ENCODE assay signal across 19 cellular contexts in genomic region chr14:101451166-101451565, GRCh38.
A peak's percentile ranks its signal among the peaks of the same experiment; 100 is the strongest.
DNase-seq lines count a peak whose midpoint lies in the region; ATAC-seq and TF ChIP-seq lines count a peak whose summit lies in the region.
"Had no signal": no experiment of that assay in that cellular context is flagged by ENCODE, and none has a peak within 500 bp of the region (broad histone marks: within the 10 kb centered on the region; RNA-seq: fewer than 3 reads in every experiment).

No MANE protein-coding gene starts in this region.

- H3K9ac ChIP-seq in BLaER1 = no peak overlapping the region
- H3K9ac ChIP-seq in BLaER1 treated with 17β-estradiol and CSF1 and Interleukin-3, amounts not matched to agents 10 nM and 100 nM = no peak overlapping the region

- H4K20me1 ChIP-seq in BLaER1 = no peaks in the 10 kb centered on the region
- H4K20me1 ChIP-seq in BLaER1 treated with 17β-estradiol and CSF1 and Interleukin-3, amounts not matched to agents 10 nM and 100 nM = peaks cover 0 to 6% (median 0%) of the 10 kb centered on the region in 11 experiments; a peak in 2 of 22 replicates
- no peaks in the 10 kb centered on the region for H4K20me1 ChIP-seq in OCI-LY7 (ENCODE audit: insufficient read depth, low read length)

- BruUV-seq in OCI-LY7 (replicated peaks; lab: Mats Ljungman, UMichigan) = no TSS peak

- H3K4me1 Mint-ChIP-seq in stimulated activated memory B cell treated with anti-CD40 and anti-IgM and Interleukin-4, amounts not matched to agents 10 μg/mL and 1 μg/mL and 100 μg/mL, for 72 hours = no peaks in the 10 kb centered on the region
- H3K4me1 Mint-ChIP-seq: IgD-negative memory B cell had no signal

- H3K27ac ChIP-seq in BLaER1 = no peak overlapping the region
- no peak overlapping the region for H3K27ac ChIP-seq in BLaER1 treated with 17β-estradiol and CSF1 and Interleukin-3, amounts not matched to agents 10 nM and 100 nM
- H3K27ac ChIP-seq in OCI-LY7 (ENCODE audit: low read depth, low read length, poor library complexity, severe bottlenecking) = peak overlapping the region; percentile 50

- peaks cover 17% of the 10 kb centered on the region for H3K27me3 ChIP-seq in BLaER1
- H3K27me3 ChIP-seq in BLaER1 treated with 17β-estradiol and CSF1 and Interleukin-3, amounts not matched to agents 10 nM and 100 nM = peaks cover 8 to 33% (median 13%) of the 10 kb centered on the region in 11 experiments
- H3K27me3 ChIP-seq: BE2C had no signal

- DNase-seq in NAMALWA (ENCODE audit: low spot score) (peak; percentile 19), OCI-LY7 (ENCODE audit: low spot score) (peak; percentile 70), NCI-H2196 treated with DMSO at 0.1 percent for 48 hours (lab: John Stamatoyannopoulos, UW; ENCODE audit: unreplicated experiment) (no peak)
- DNase-seq: ACHN, BE2C, Calu3, DMS79 treated with DMSO at 0.1 percent for 48 hours, EL, KBM-7 had no signal

- H3K9me3 ChIP-seq in BLaER1 (no peaks in the 10 kb centered on the region), OCI-LY7 (ENCODE audit: low read length) (no peaks in the 10 kb centered on the region)
- no peaks in the 10 kb centered on the region for H3K9me3 ChIP-seq in BLaER1 treated with 17β-estradiol and CSF1 and Interleukin-3, amounts not matched to agents 10 nM and 100 nM (replicated peaks in 1 of 11)
- H3K9me3 ChIP-seq: BE2C, HAP-1 had no signal

- CTCF ChIA-PET in OCI-LY7 (lab: Charles Lee; ENCODE audit: unreplicated experiment) = interaction anchor here (0.6 kb wide), 1 partner anchor 729 kb away, joined by 7 read pairs; no protein-coding TSS in a partner anchor

- no peak overlapping the region for H3K27ac Mint-ChIP-seq in stimulated activated memory B cell treated with anti-CD40 and anti-IgM and Interleukin-4, amounts not matched to agents 10 μg/mL and 1 μg/mL and 100 μg/mL, for 72 hours
- H3K27ac Mint-ChIP-seq: CD8-positive, alpha-beta T cell had no signal

- no peak for TF ChIP-seq CTCF in OCI-LY7 (conservative IDR thresholded peaks at IDR 0.05; ENCODE audit: low read length)

- H3K27me3 Mint-ChIP-seq in stimulated activated memory B cell treated with anti-CD40 and anti-IgM and Interleukin-4, amounts not matched to agents 10 μg/mL and 1 μg/mL and 100 μg/mL, for 72 hours = peaks cover 15% of the 10 kb centered on the region

- intact Hi-C loops in OCI-LY7 (cut with micrococcal nuclease; ENCODE audit: unreplicated experiment) = loop anchor here (5.0 kb wide), 1 partner anchor 176 kb away; no protein-coding TSS in a partner anchor

- H3K36me3 ChIP-seq in BLaER1 (no peaks in the 10 kb centered on the region), OCI-LY7 (ENCODE audit: insufficient read depth, low read length) (no peaks in the 10 kb centered on the region)
- no peaks in the 10 kb centered on the region for H3K36me3 ChIP-seq in BLaER1 treated with 17β-estradiol and CSF1 and Interleukin-3, amounts not matched to agents 10 nM and 100 nM
- H3K36me3 ChIP-seq: BE2C, HAP-1 had no signal

- peak overlapping the region; percentile 11; the same call in 1 of the 2 replicates for H3K4me2 ChIP-seq in BLaER1
- peak overlapping the region in 6 of 11 experiments; percentile 25 to 44 (median 32); a peak in 7 of 22 replicates for H3K4me2 ChIP-seq in BLaER1 treated with 17β-estradiol and CSF1 and Interleukin-3, amounts not matched to agents 10 nM and 100 nM
- H3K4me2 ChIP-seq in OCI-LY7 (ENCODE audit: low read length) = peak overlapping the region; percentile 53

- H3K79me2 ChIP-seq in OCI-LY7 (ENCODE audit: insufficient read depth, low read depth, low read length) = no peaks in the 10 kb centered on the region

- POLR2A ChIA-PET in OCI-LY7 (lab: Charles Lee) = interaction anchor here (1.0 kb wide), 1 partner anchor 74 kb away, joined by 4 read pairs; no protein-coding TSS in a partner anchor

- no peaks in the 10 kb centered on the region for H3K9me3 Mint-ChIP-seq in stimulated activated memory B cell treated with anti-CD40 and anti-IgM and Interleukin-4, amounts not matched to agents 10 μg/mL and 1 μg/mL and 100 μg/mL, for 72 hours
- H3K9me3 Mint-ChIP-seq: CD8-positive, alpha-beta T cell; IgD-negative memory B cell had no signal

- peak overlapping the region; percentile 63; the same call in 1 of the 2 replicates for H2AFZ ChIP-seq in OCI-LY7 (ENCODE audit: low read length)

- H3K4me3 ChIP-seq in BLaER1 (no peak overlapping the region), OCI-LY7 (ENCODE audit: low read depth, low read length, poor library complexity, severe bottlenecking) (no peak overlapping the region)
- no peak overlapping the region for H3K4me3 ChIP-seq in BLaER1 treated with 17β-estradiol and CSF1 and Interleukin-3, amounts not matched to agents 10 nM and 100 nM
- H3K4me3 ChIP-seq: GM12878, HAP-1 had no signal

- H3K4me1 ChIP-seq in BLaER1 = peaks cover 19% of the 10 kb centered on the region
- peaks cover 0 to 17% (median 14%) of the 10 kb centered on the region in 10 experiments; a peak in 14 of 20 replicates for H3K4me1 ChIP-seq in BLaER1 treated with 17β-estradiol and CSF1 and Interleukin-3, amounts not matched to agents 10 nM and 100 nM
- H3K4me1 ChIP-seq in OCI-LY7 (ENCODE audit: insufficient read depth, low read length, poor library complexity, severe bottlenecking) = peaks cover 52% of the 10 kb centered on the region
- H3K4me1 ChIP-seq: BE2C, HAP-1 had no signal

- no peaks in the 10 kb centered on the region for H3K36me3 Mint-ChIP-seq in stimulated activated memory B cell treated with anti-CD40 and anti-IgM and Interleukin-4, amounts not matched to agents 10 μg/mL and 1 μg/mL and 100 μg/mL, for 72 hours
- H3K36me3 Mint-ChIP-seq: CD8-positive, alpha-beta T cell had no signal

- H3K4me3 Mint-ChIP-seq in stimulated activated memory B cell treated with anti-CD40 and anti-IgM and Interleukin-4, amounts not matched to agents 10 μg/mL and 1 μg/mL and 100 μg/mL, for 72 hours = no peak overlapping the region
- H3K4me3 Mint-ChIP-seq: CD8-positive, alpha-beta T cell; IgD-negative memory B cell had no signal

- no peak for ATAC-seq in HG03045 (IDR thresholded peaks at IDR 0.05; ENCODE audit: unreplicated experiment)
- no peak for ATAC-seq in stimulated activated memory B cell treated with anti-CD40 and anti-IgM and Interleukin-4, amounts not matched to agents 10 μg/mL and 1 μg/mL and 100 μg/mL, for 72 hours
- ATAC-seq in HG02884 (IDR thresholded peaks at IDR 0.05; ENCODE audit: unreplicated experiment) = no peak
- ATAC-seq: CD8-positive, alpha-beta T cell; GM12878; HepG2 had no signal

- no peaks in the 10 kb centered on the region for H3K9me2 ChIP-seq in OCI-LY7 (ENCODE audit: insufficient read depth, low read length)
